Comparison of ENCODE assay signal across 14 cellular contexts in the genomic region with DNA sequence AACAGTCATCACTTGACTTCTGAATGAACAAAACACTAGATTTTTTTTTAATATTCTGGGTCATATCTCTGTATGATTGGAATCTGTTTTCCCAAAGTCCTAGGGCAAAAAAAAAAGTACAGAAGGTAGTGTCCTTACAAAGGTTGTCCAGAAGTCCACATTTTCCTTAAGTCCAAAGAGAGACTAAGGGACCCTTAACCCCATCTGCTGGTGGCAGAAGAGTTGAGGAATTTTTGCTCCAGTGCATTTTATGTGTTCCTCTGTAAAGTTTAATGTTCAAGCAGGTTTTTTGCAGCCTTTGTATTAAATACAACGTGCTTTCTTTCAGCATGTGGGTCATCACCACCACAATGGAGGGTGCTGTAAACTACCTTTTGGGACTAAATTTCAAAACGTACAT.
A peak's percentile ranks its signal among the peaks of the same experiment; 100 is the strongest.
DNase-seq lines count a peak whose midpoint lies in the region; ATAC-seq, FAIRE-seq and TF ChIP-seq lines count a peak whose summit lies in the region.
"Had no signal": no experiment of that assay in that cellular context is flagged by ENCODE, and none has a peak within 500 bp of the region (broad histone marks: within the 10 kb centered on the region; RNA-seq: fewer than 3 reads in every experiment).

No MANE protein-coding gene starts in this region.

- no peaks in the 10 kb centered on the region for H4K20me1 ChIP-seq in osteoblast (ENCODE audit: insufficient read depth, low read length)

- in situ Hi-C loops in HAP-1 (cut with MboI; ENCODE audit: low sequenced_read_pairs), result no loop called here

- ATAC-seq in omental fat pad (ENCODE audit: low FRiP score), result no peak
- no peak for ATAC-seq in GM21515 (IDR thresholded peaks at IDR 0.05; ENCODE audit: unreplicated experiment)
- ATAC-seq: mucosa of descending colon had no signal

- H3K9me3 ChIP-seq in HAP-1, result no peaks in the 10 kb centered on the region
- no peaks in the 10 kb centered on the region for H3K9me3 ChIP-seq in osteoblast (ENCODE audit: low read depth, low read length)
- no peaks in the 10 kb centered on the region for H3K9me3 ChIP-seq in CD8-positive, alpha-beta memory T cell (ENCODE audit: low read length)
- H3K9me3 ChIP-seq: mucosa of descending colon, thyroid gland had no signal

- H3K27me3 Mint-ChIP-seq in CD8-positive, alpha-beta memory T cell, result peaks cover 10 to 29% of the 10 kb centered on the region in 2 donors

- TF ChIP-seq CTCF in osteoblast (IDR thresholded peaks at IDR 0.05; ENCODE audit: extremely low read depth, low read depth, low read length) (peak; percentile 47), omental fat pad (IDR thresholded peaks at IDR 0.05) (no peak)

- H2AFZ ChIP-seq in osteoblast (ENCODE audit: low read length), result no peak overlapping the region

- no peak overlapping the region for H3K4me3 Mint-ChIP-seq in CD8-positive, alpha-beta memory T cell

- no peaks in the 10 kb centered on the region for H3K36me3 ChIP-seq in HAP-1 (replicated peaks)
- H3K36me3 ChIP-seq in osteoblast (ENCODE audit: insufficient read depth, low read length), result no peaks in the 10 kb centered on the region
- no peaks in the 10 kb centered on the region for H3K36me3 ChIP-seq in CD8-positive, alpha-beta memory T cell (ENCODE audit: insufficient read depth, low read length)
- H3K36me3 ChIP-seq: thyroid gland had no signal

- H3K4me1 ChIP-seq in HAP-1 (peaks cover 15% of the 10 kb centered on the region), osteoblast (ENCODE audit: insufficient read depth, low read length) (no peaks in the 10 kb centered on the region)
- no peaks in the 10 kb centered on the region for H3K4me1 ChIP-seq in CD8-positive, alpha-beta memory T cell (ENCODE audit: insufficient read depth, low read length)

- POLR2A ChIA-PET in CD8-positive, alpha-beta memory T cell (lab: Charles Lee), result no interaction called here

- H3K27ac Mint-ChIP-seq in CD8-positive, alpha-beta memory T cell, result no peak overlapping the region

- H3K27ac ChIP-seq in osteoblast (ENCODE audit: low read depth, low read length), result no peak overlapping the region
- no peak overlapping the region for H3K27ac ChIP-seq in CD8-positive, alpha-beta memory T cell (ENCODE audit: low read depth, low read length)
- H3K27ac ChIP-seq: thyroid gland had no signal

- H3K9me3 Mint-ChIP-seq in CD8-positive, alpha-beta memory T cell, result no peaks in the 10 kb centered on the region

- H3K27me3 ChIP-seq in HAP-1 (ENCODE audit: low read depth) (no peaks in the 10 kb centered on the region), osteoblast (ENCODE audit: insufficient read depth, low read length) (peaks cover 2% of the 10 kb centered on the region)
- H3K27me3 ChIP-seq in CD8-positive, alpha-beta memory T cell (ENCODE audit: insufficient read depth, low read length, poor library complexity, severe bottlenecking), result no peaks in the 10 kb centered on the region
- H3K27me3 ChIP-seq: thyroid gland had no signal

- no peak overlapping the region for H3K4me2 ChIP-seq in osteoblast (ENCODE audit: insufficient read depth, low read length)

- DNase-seq in HAP-1 (ENCODE audit: low spot score in 2 of 2) (peak; percentile 27 to 47), NCI-H524 treated with DMSO at 0.1 percent for 48 hours (lab: John Stamatoyannopoulos, UW) (peak; percentile 2), dermis blood vessel endothelial cell (peak; percentile 38), osteoblast (ENCODE audit: insufficient read length, low spot score, missing footprints) (no peak), omental fat pad (ENCODE audit: low spot score) (no peak), GM19239 (ENCODE audit: insufficient read length, low spot score) (no peak)
- DNase-seq in CD8-positive, alpha-beta memory T cell, result no peak
- DNase-seq: activated effector memory CD4-positive, alpha-beta T cell treated with Interleukin-2 at 50 U/mL for 16 hours; mucosa of descending colon; NCI-H2081 treated with DMSO at 0.1 percent for 48 hours; stimulated activated CD4-positive, alpha-beta T cell treated with anti-CD3 and anti-CD28 coated beads, Interleukin-2, amount 100 ng/mL, for 24 hours; T1000; thyroid gland had no signal

- H3K79me2 ChIP-seq in osteoblast (ENCODE audit: insufficient read depth, low read length), result no peaks in the 10 kb centered on the region

- H3K4me1 Mint-ChIP-seq in CD8-positive, alpha-beta memory T cell, result no peaks in the 10 kb centered on the region

- no peaks in the 10 kb centered on the region for H3K36me3 Mint-ChIP-seq in CD8-positive, alpha-beta memory T cell

- CTCF ChIA-PET in CD8-positive, alpha-beta memory T cell (lab: Charles Lee), result no interaction called here

- FAIRE-seq in GM19239 (lab: Jason Lieb, UNC), result no peak

- H3K4me3 ChIP-seq in HAP-1, result no peak overlapping the region
- H3K4me3 ChIP-seq in osteoblast (ENCODE audit: insufficient read depth, low read length), result no peak overlapping the region
- H3K4me3 ChIP-seq in CD8-positive, alpha-beta memory T cell (ENCODE audit: low read length), result no peak overlapping the region
- H3K4me3 ChIP-seq: mucosa of descending colon, thyroid gland had no signal

Comparison
In these comparisons a context has a peak if more than half of its experiments do, and no peak if none do; other contexts are left out.
1. DNase-seq: peak in HAP-1 (2 of 2), NCI-H524 treated with DMSO at 0.1 percent for 48 hours (single experiment) and dermis blood vessel endothelial cell (single experiment); none in osteoblast (single experiment), CD8-positive, alpha-beta memory T cell (0 of 5), omental fat pad (single experiment) and GM19239 (single experiment).